ENCODE assay signal across 10 cellular contexts in genomic region chr18:79519751-79520472, GRCh38.
A peak's percentile ranks its signal among the peaks of the same experiment; 100 is the strongest.
DNase-seq lines count a peak whose midpoint lies in the region; ATAC-seq and TF ChIP-seq lines count a peak whose summit lies in the region.
"Had no signal": no experiment of that assay in that cellular context is flagged by ENCODE, and none has a peak within 500 bp of the region (broad histone marks: within the 10 kb centered on the region; RNA-seq: fewer than 3 reads in every experiment).

No MANE protein-coding gene starts in this region.

- H3K79me2 ChIP-seq in GM23338 (replicated peaks; ENCODE audit: insufficient read depth): no peaks in the 10 kb centered on the region
- no peaks in the 10 kb centered on the region for H3K79me2 ChIP-seq in PC-9 (ENCODE audit: low read depth)

- H2AFZ ChIP-seq in GM23338 (no peak overlapping the region), PC-9 (no peak overlapping the region)

- H3K4me3 Mint-ChIP-seq in GM23338: no peak overlapping the region
- peak overlapping the region; percentile 66 for H3K4me3 Mint-ChIP-seq in activated CD8-positive, alpha-beta T cell treated with anti-CD3 and anti-CD28 coated beads for 36 hours
- H3K4me3 Mint-ChIP-seq: neural crest cell had no signal

- H3F3A ChIP-seq in GM23338 (replicated peaks; ENCODE audit: low read depth) (no peaks in the 10 kb centered on the region), PC-9 (ENCODE audit: insufficient read depth, low read depth) (no peaks in the 10 kb centered on the region)

- no peaks in the 10 kb centered on the region for H3K36me3 Mint-ChIP-seq in GM23338 (ENCODE audit: low read depth)
- H3K36me3 Mint-ChIP-seq in activated CD8-positive, alpha-beta T cell treated with anti-CD3 and anti-CD28 coated beads for 36 hours (ENCODE audit: low read depth): peaks cover 26% of the 10 kb centered on the region

- H3K27me3 ChIP-seq in GM23338 (ENCODE audit: insufficient read depth) (no peaks in the 10 kb centered on the region), PC-9 (ENCODE audit: insufficient read depth, low read depth) (peaks cover 23% of the 10 kb centered on the region)
- H3K27me3 ChIP-seq: suprapubic skin had no signal

- H4K20me1 ChIP-seq in GM23338 (replicated peaks; ENCODE audit: insufficient read depth) (no peaks in the 10 kb centered on the region; the same call in 1 of the 2 replicates), PC-9 (ENCODE audit: insufficient read depth) (no peaks in the 10 kb centered on the region)

- POLR2A ChIA-PET in activated CD8-positive, alpha-beta T cell treated with anti-CD3 and anti-CD28 coated beads for 36 hours (lab: Charles Lee): interaction anchor here (0.6 to 1.6 kb wide), 7 partner anchors 8 to 123 kb away, joined by 3 to 7 read pairs (median 4); no protein-coding TSS in a partner anchor
- POLR2A ChIA-PET in PC-9 (lab: Charles Lee; ENCODE audit: unreplicated experiment): no interaction called here

- H3K9me2 ChIP-seq in GM23338 (ENCODE audit: insufficient read depth) (no peaks in the 10 kb centered on the region), PC-9 (ENCODE audit: insufficient read depth) (no peaks in the 10 kb centered on the region)

- H3K4me1 ChIP-seq in GM23338 (ENCODE audit: insufficient read depth) (no peaks in the 10 kb centered on the region), PC-9 (replicated peaks; ENCODE audit: insufficient read depth) (no peaks in the 10 kb centered on the region)

- H3K27ac Mint-ChIP-seq in GM23338: no peak overlapping the region
- H3K27ac Mint-ChIP-seq in activated CD8-positive, alpha-beta T cell treated with anti-CD3 and anti-CD28 coated beads for 36 hours: peak overlapping the region; percentile 100

- peaks cover 2% of the 10 kb centered on the region; the same call in 1 of the 3 replicates for H3K4me1 Mint-ChIP-seq in GM23338
- H3K4me1 Mint-ChIP-seq in activated CD8-positive, alpha-beta T cell treated with anti-CD3 and anti-CD28 coated beads for 36 hours (ENCODE audit: low read depth): peaks cover 87% of the 10 kb centered on the region

- no peak for TF ChIP-seq CTCF in GM23338 (conservative IDR thresholded peaks at IDR 0.05; ENCODE audit: low read depth in 2 of 2)
- TF ChIP-seq CTCF in activated CD8-positive, alpha-beta T cell treated with anti-CD3 and anti-CD28 coated beads for 36 hours (IDR thresholded peaks at IDR 0.05): no peak
- TF ChIP-seq CTCF in PC-9 (conservative IDR thresholded peaks at IDR 0.05): no peak

- ATAC-seq in GM23338: peak; percentile 44; the same call in 2 of the 3 replicates
- ATAC-seq in activated CD8-positive, alpha-beta T cell treated with anti-CD3 and anti-CD28 coated beads for 36 hours: peak; percentile 31

- H3K4me3 ChIP-seq in GM23338 (no peak overlapping the region), PC-9 (no peak overlapping the region)
- H3K4me3 ChIP-seq: suprapubic skin had no signal

- peak; percentile 46 for DNase-seq in GM23338 (ENCODE audit: low spot score)
- DNase-seq in activated CD8-positive, alpha-beta T cell treated with anti-CD3 and anti-CD28 coated beads for 36 hours: peak; percentile 85
- peak; percentile 51 for DNase-seq in germinal center (ENCODE audit: low spot score)
- DNase-seq in stimulated activated CD4-positive, alpha-beta T cell treated with anti-CD3 and anti-CD28 coated beads, Interleukin-12 subunit alpha, Interleukin-12 subunit beta, amount 100 ng/mL, for 4 hours: peak; percentile 45
- DNase-seq in KG1 (lab: John Stamatoyannopoulos, UW): no peak
- no peak for DNase-seq in foreskin melanocyte
- no peak for DNase-seq in GOT3 (lab: John Stamatoyannopoulos, UW)
- DNase-seq in PC-9: no peak

- no peak overlapping the region for H3K4me2 ChIP-seq in GM23338
- no peak overlapping the region for H3K4me2 ChIP-seq in PC-9

- CTCF ChIA-PET in activated CD8-positive, alpha-beta T cell treated with anti-CD3 and anti-CD28 coated beads for 36 hours (lab: Charles Lee): no interaction called here
- CTCF ChIA-PET in PC-9 (lab: Charles Lee): no interaction called here

- no peaks in the 10 kb centered on the region for H3K36me3 ChIP-seq in GM23338 (ENCODE audit: insufficient read depth)
- H3K36me3 ChIP-seq in PC-9 (ENCODE audit: low read depth): no peaks in the 10 kb centered on the region
- H3K36me3 ChIP-seq: suprapubic skin had no signal

- no TSS peak for BruUV-seq in PC-9 (replicated peaks; lab: Mats Ljungman, UMichigan)

- no peak overlapping the region for H3K27ac ChIP-seq in GM23338 (ENCODE audit: low read depth)
- H3K27ac ChIP-seq in PC-9: no peak overlapping the region
- H3K27ac ChIP-seq: suprapubic skin had no signal

- H3K9me3 ChIP-seq in PC-9 (ENCODE audit: insufficient read depth, low read depth): no peaks in the 10 kb centered on the region
- H3K9me3 ChIP-seq: suprapubic skin had no signal

- intact Hi-C loops in activated CD8-positive, alpha-beta T cell treated with anti-CD3 and anti-CD28 coated beads for 36 hours (cut with micrococcal nuclease): loop anchor here (5.0 kb wide), 1 partner anchor 123 kb away; the partner anchor contains the start of gene NFATC1
- intact Hi-C loops in PC-9 (cut with micrococcal nuclease; ENCODE audit: unreplicated experiment): loop anchor here (10.0 kb wide), 1 partner anchor 125 kb away; no protein-coding TSS in a partner anchor

- H3K27me3 Mint-ChIP-seq in GM23338 (ENCODE audit: insufficient read depth, low read depth, poor library complexity): peaks cover 7% of the 10 kb centered on the region
- H3K27me3 Mint-ChIP-seq in activated CD8-positive, alpha-beta T cell treated with anti-CD3 and anti-CD28 coated beads for 36 hours: no peaks in the 10 kb centered on the region

- H3K9me3 Mint-ChIP-seq in GM23338: no peaks in the 10 kb centered on the region; the same call in 2 of the 3 replicates
- no peaks in the 10 kb centered on the region for H3K9me3 Mint-ChIP-seq in activated CD8-positive, alpha-beta T cell treated with anti-CD3 and anti-CD28 coated beads for 36 hours
- H3K9me3 Mint-ChIP-seq: neural crest cell had no signal

TF ChIP-seq in GM23338, 12 proteins besides CTCF, POLR2A, EP300 and RAD21:
- TF ChIP-seq EZH2 (IDR thresholded peaks at IDR 0.05; ENCODE audit: low read depth, unreplicated experiment) (no peak), NANOG (IDR thresholded peaks at IDR 0.05; ENCODE audit: borderline replicate concordance) (no peak)

Comparison
In these comparisons a context has a peak if more than half of its experiments do, and no peak if none do; other contexts are left out.
1. DNase-seq: peak in GM23338 (single experiment), activated CD8-positive, alpha-beta T cell treated with anti-CD3 and anti-CD28 coated beads for 36 hours (single experiment), germinal center (single experiment) and stimulated activated CD4-positive, alpha-beta T cell treated with anti-CD3 and anti-CD28 coated beads, Interleukin-12 subunit alpha, Interleukin-12 subunit beta, amount 100 ng/mL, for 4 hours (single experiment); none in KG1 (single experiment), foreskin melanocyte (single experiment), GOT3 (single experiment) and PC-9 (0 of 2).